In the genomic region with DNA sequence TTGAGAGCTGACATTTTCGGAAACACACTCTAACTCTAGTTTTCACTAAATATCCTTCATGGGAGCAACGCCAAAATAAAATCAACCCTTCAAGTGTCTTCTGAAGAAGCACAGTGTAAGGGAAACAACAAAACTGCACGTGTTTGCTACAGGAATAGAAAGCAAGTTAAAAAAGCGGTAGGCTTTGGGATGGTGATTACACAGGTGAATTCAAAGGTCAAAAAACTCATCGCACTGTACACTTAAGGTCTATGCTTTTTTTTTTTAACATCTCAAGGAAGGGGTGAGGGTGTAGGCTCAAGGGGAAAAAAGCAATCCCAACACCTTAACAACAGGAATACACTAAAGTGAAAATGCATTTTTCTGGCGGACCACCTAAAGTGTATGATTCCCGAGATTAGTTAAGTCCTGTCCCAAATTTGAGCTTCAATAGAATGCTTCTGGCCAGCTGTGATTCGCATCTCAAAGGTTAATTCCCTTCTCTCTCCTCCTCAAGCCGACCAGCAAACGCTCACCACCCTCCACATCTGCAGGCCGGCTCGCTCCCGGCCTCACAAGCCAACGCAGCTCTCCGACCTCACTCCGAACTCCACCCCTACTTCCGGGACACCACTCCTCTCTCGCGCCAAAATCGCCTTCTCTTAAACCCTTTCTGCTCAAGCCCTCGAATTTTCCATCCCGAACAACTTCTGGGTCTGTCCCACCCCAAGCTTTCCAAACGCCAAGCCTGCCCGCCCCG, we compare ENCODE assay signal across 1 cellular context.
TF ChIP-seq lines count a peak whose summit lies in the region.

No MANE protein-coding gene starts in this region.

TF ChIP-seq in A549, 52 proteins besides CTCF, POLR2A, EP300 and RAD21 (continued from another document):
- TF ChIP-seq, protein P1, sequence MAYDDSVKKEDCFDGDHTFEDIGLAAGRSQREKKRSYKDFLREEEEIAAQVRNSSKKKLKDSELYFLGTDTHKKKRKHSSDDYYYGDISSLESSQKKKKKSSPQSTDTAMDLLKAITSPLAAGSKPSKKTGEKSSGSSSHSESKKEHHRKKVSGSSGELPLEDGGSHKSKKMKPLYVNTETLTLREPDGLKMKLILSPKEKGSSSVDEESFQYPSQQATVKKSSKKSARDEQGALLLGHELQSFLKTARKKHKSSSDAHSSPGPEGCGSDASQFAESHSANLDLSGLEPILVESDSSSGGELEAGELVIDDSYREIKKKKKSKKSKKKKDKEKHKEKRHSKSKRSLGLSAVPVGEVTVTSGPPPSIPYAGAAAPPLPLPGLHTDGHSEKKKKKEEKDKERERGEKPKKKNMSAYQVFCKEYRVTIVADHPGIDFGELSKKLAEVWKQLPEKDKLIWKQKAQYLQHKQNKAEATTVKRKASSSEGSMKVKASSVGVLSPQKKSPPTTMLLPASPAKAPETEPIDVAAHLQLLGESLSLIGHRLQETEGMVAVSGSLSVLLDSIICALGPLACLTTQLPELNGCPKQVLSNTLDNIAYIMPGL (CRISPR knock-in tag; IDR thresholded peaks at IDR 0.05; ENCODE audit: borderline replicate concordance), result no peak
- TF ChIP-seq TP53 (CRISPR knock-in tag; IDR thresholded peaks at IDR 0.05) (no peak), NFE2L2 (conservative IDR thresholded peaks at IDR 0.05; ENCODE audit: low read length) (no peak), EHF (CRISPR knock-in tag; IDR thresholded peaks at IDR 0.05) (no peak), PHF8 (IDR thresholded peaks at IDR 0.05; ENCODE audit: borderline replicate concordance, low read depth) (no peak), POLR2AphosphoS2 (conservative IDR thresholded peaks at IDR 0.05; ENCODE audit: low read length) (no peak), FOSB (CRISPR knock-in tag; IDR thresholded peaks at IDR 0.05) (no peak), TFCP2L1 (CRISPR knock-in tag; IDR thresholded peaks at IDR 0.05) (no peak), ZFP36 (IDR thresholded peaks at IDR 0.05; ENCODE audit: borderline replicate concordance, partially characterized antibody) (no peak)
- TF ChIP-seq, protein P2, sequence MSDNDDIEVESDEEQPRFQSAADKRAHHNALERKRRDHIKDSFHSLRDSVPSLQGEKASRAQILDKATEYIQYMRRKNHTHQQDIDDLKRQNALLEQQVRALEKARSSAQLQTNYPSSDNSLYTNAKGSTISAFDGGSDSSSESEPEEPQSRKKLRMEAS (IDR thresholded peaks at IDR 0.05), result no peak
- TF ChIP-seq, protein P3, sequence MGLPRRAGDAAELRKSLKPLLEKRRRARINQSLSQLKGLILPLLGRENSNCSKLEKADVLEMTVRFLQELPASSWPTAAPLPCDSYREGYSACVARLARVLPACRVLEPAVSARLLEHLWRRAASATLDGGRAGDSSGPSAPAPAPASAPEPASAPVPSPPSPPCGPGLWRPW (IDR thresholded peaks at IDR 0.05), result no peak
